Comparison of ENCODE assay signal across 10 cellular contexts in genomic region chr19:28727133-28727834, GRCh38.
DNase-seq lines count a peak whose midpoint lies in the region; ATAC-seq and TF ChIP-seq lines count a peak whose summit lies in the region.
"Had no signal": no experiment of that assay in that cellular context is flagged by ENCODE, and none has a peak within 500 bp of the region (broad histone marks: within the 10 kb centered on the region; RNA-seq: fewer than 3 reads in every experiment).

No MANE protein-coding gene starts in this region.

- H3K4me1 Mint-ChIP-seq in HFFc6 (ENCODE audit: low read depth) = no peaks in the 10 kb centered on the region

- DNase-seq in AG20443 (ENCODE audit: low spot score) (peak; percentile 89), HFFc6 (no peak), adipocyte (ENCODE audit: low read depth) (peak; percentile 62), kidney epithelial cell (ENCODE audit: low read depth) (no peak)

- TF ChIP-seq CTCF in HFFc6 (IDR thresholded peaks at IDR 0.05) (peak; percentile 13; the same call in 1 of the 2 replicates), kidney epithelial cell (IDR thresholded peaks at IDR 0.05; ENCODE audit: insufficient read depth, low read length, poor library complexity, severe bottlenecking) (peak; percentile 52)

- no peak overlapping the region for H3K4me3 Mint-ChIP-seq in HFFc6

- no peaks in the 10 kb centered on the region for H3K9me3 Mint-ChIP-seq in HFFc6
- H3K9me3 Mint-ChIP-seq: effector memory CD8-positive, alpha-beta T cell had no signal

- H3K36me3 ChIP-seq in adipocyte (ENCODE audit: control insufficient read depth, insufficient read depth, low read length, severe bottlenecking) (no peaks in the 10 kb centered on the region), kidney epithelial cell (ENCODE audit: control insufficient read depth, insufficient read depth, low read length) (no peaks in the 10 kb centered on the region)

- no peak overlapping the region for H3K27ac Mint-ChIP-seq in HFFc6
- H3K27ac Mint-ChIP-seq: effector memory CD8-positive, alpha-beta T cell had no signal

- H3K4me3 ChIP-seq in adipocyte (ENCODE audit: low read length) = peak overlapping the region; percentile 8
- H3K4me3 ChIP-seq in kidney epithelial cell (ENCODE audit: low read depth, low read length) = peak overlapping the region; percentile 37

- no peak overlapping the region for H3K9ac ChIP-seq in adipocyte (ENCODE audit: low read length)

- no peak for ATAC-seq in GM18909 (IDR thresholded peaks at IDR 0.05; ENCODE audit: poor library complexity, unreplicated experiment)
- no peak for ATAC-seq in GM21360 (IDR thresholded peaks at IDR 0.05; ENCODE audit: unreplicated experiment)
- ATAC-seq in HG03439 (IDR thresholded peaks at IDR 0.05; ENCODE audit: unreplicated experiment) = no peak
- ATAC-seq in HG03378 (IDR thresholded peaks at IDR 0.05; ENCODE audit: unreplicated experiment) = no peak
- ATAC-seq: effector memory CD8-positive, alpha-beta T cell; sciatic nerve had no signal

- no peaks in the 10 kb centered on the region for H3K4me1 ChIP-seq in adipocyte (ENCODE audit: control insufficient read depth, insufficient read depth, low read length)

- H3K27me3 Mint-ChIP-seq in HFFc6 (ENCODE audit: insufficient read depth) = peaks cover 13% of the 10 kb centered on the region

- H3K36me3 Mint-ChIP-seq in HFFc6 (ENCODE audit: low read depth) = no peaks in the 10 kb centered on the region

- no peaks in the 10 kb centered on the region for H3K9me3 ChIP-seq in adipocyte (ENCODE audit: control insufficient read depth, low read length)

- H3K27me3 ChIP-seq in adipocyte (replicated peaks; ENCODE audit: control insufficient read depth, insufficient read depth, low read length) (peaks cover 49% of the 10 kb centered on the region), kidney epithelial cell (ENCODE audit: control insufficient read depth, insufficient read depth, low read length) (no peaks in the 10 kb centered on the region)

Comparison
In these comparisons a context has a peak if more than half of its experiments do, and no peak if none do; other contexts are left out.
1. DNase-seq: peak in AG20443 (single experiment) and adipocyte (single experiment); none in HFFc6 (single experiment) and kidney epithelial cell (single experiment).